ENCODE assay signal across 18 cellular contexts in genomic region chr12:86186449-86186848, GRCh38.
DNase-seq lines count a peak whose midpoint lies in the region; TF ChIP-seq lines count a peak whose summit lies in the region.
"Had no signal": no experiment of that assay in that cellular context is flagged by ENCODE, and none has a peak within 500 bp of the region (broad histone marks: within the 10 kb centered on the region; RNA-seq: fewer than 3 reads in every experiment).

No MANE protein-coding gene starts in this region.

- POLR2A ChIA-PET in CD8-positive, alpha-beta memory T cell (lab: Charles Lee), result no interaction called here

- no peak overlapping the region for H3K4me3 Mint-ChIP-seq in CD8-positive, alpha-beta memory T cell
- H3K4me3 Mint-ChIP-seq: activated naive CD8-positive, alpha-beta T cell treated with anti-CD3 and anti-CD28 coated beads, Interleukin-2, amount 50 U/mL, for 24 hours; CD8-positive, alpha-beta T cell; naive thymus-derived CD8-positive, alpha-beta T cell had no signal

- no peak for DNase-seq in GM10266 (ENCODE audit: extremely low spot score)
- DNase-seq in mammary epithelial cell, result peak; percentile 2
- no peak for DNase-seq in COLO668 (lab: John Stamatoyannopoulos, UW; ENCODE audit: unreplicated experiment)
- DNase-seq in CD8-positive, alpha-beta memory T cell, result no peak
- DNase-seq in retina, result no peak
- DNase-seq: activated naive CD8-positive, alpha-beta T cell treated with anti-CD3 and anti-CD28 coated beads, Interleukin-2, amount 50 U/mL, for 24 hours; activated T-cell treated with anti-CD3 and anti-CD28 coated beads for 4 hours; CD8-positive, alpha-beta T cell; erythroblast; KG1; left ventricle myocardium inferior; naive thymus-derived CD8-positive, alpha-beta T cell; NCI-H187 treated with DMSO at 0.1 percent for 48 hours; right cardiac atrium; stimulated activated CD4-positive, alpha-beta T cell treated with anti-CD3 and anti-CD28 coated beads, Interleukin-4, amount 100 ng/mL, for 1 hour; transverse colon had no signal

- peak; percentile 6 for TF ChIP-seq CTCF in GM10266 (IDR thresholded peaks at IDR 0.05; ENCODE audit: control insufficient read depth, insufficient read depth, low read depth, missing control alignments)
- peak; percentile 54 for TF ChIP-seq CTCF in Loucy (conservative IDR thresholded peaks at IDR 0.05; ENCODE audit: low read length)
- TF ChIP-seq CTCF in mammary epithelial cell (conservative IDR thresholded peaks at IDR 0.05 in 1 of 2, IDR thresholded peaks at IDR 0.05 in 1 of 2; ENCODE audit: extremely low read depth in 1 of 2, insufficient read depth in 1 of 2, low read depth in 1 of 2, low read length in 2 of 2), result peak; percentile 43 to 64

- H3K27me3 ChIP-seq in Loucy (ENCODE audit: insufficient read depth, low read length, poor library complexity, severe bottlenecking) (no peaks in the 10 kb centered on the region), mammary epithelial cell (ENCODE audit: insufficient read depth, low read length) (no peaks in the 10 kb centered on the region), neuron (ENCODE audit: insufficient read depth, low read length) (no peaks in the 10 kb centered on the region)
- H3K27me3 ChIP-seq in CD8-positive, alpha-beta memory T cell (ENCODE audit: insufficient read depth, low read length, poor library complexity, severe bottlenecking), result no peaks in the 10 kb centered on the region
- H3K27me3 ChIP-seq: transverse colon had no signal

- H3K4me3 ChIP-seq in Loucy (ENCODE audit: low read length, poor library complexity, severe bottlenecking) (no peak overlapping the region), mammary epithelial cell (replicated peaks in 1 of 3; ENCODE audit: insufficient read depth in 1 of 3, low read depth in 2 of 3, low read length in 3 of 3) (no peak overlapping the region), neuron (ENCODE audit: low read length) (no peak overlapping the region)
- no peak overlapping the region for H3K4me3 ChIP-seq in CD8-positive, alpha-beta memory T cell (ENCODE audit: low read length)
- H3K4me3 ChIP-seq: left ventricle myocardium inferior, transverse colon had no signal

- H3K27ac Mint-ChIP-seq in CD8-positive, alpha-beta memory T cell, result no peak overlapping the region
- H3K27ac Mint-ChIP-seq: activated naive CD8-positive, alpha-beta T cell treated with anti-CD3 and anti-CD28 coated beads, Interleukin-2, amount 50 U/mL, for 24 hours; CD8-positive, alpha-beta T cell; naive thymus-derived CD8-positive, alpha-beta T cell had no signal

- 58% methylated on average over 2 of the region's 2 CpGs for WGBS in mammary epithelial cell (ENCODE audit: low coverage, missing lambda C conversion rate)

- no TSS peak for BruUV-seq in mammary epithelial cell (replicated peaks; lab: Mats Ljungman, UMichigan)

- H2AFZ ChIP-seq in Loucy (ENCODE audit: low read length), result no peak overlapping the region; the same call in 1 of the 2 replicates
- no peak overlapping the region for H2AFZ ChIP-seq in mammary epithelial cell (ENCODE audit: low read depth, low read length)
- peak overlapping the region; percentile 3 for H2AFZ ChIP-seq in neuron (ENCODE audit: low read depth, low read length)

- H3K9me3 ChIP-seq in Loucy (ENCODE audit: insufficient read depth, low read depth, low read length), result no peaks in the 10 kb centered on the region
- H3K9me3 ChIP-seq in mammary epithelial cell (replicated peaks; ENCODE audit: insufficient read depth, low read length), result no peaks in the 10 kb centered on the region
- no peaks in the 10 kb centered on the region for H3K9me3 ChIP-seq in neuron (ENCODE audit: low read length)
- H3K9me3 ChIP-seq in CD8-positive, alpha-beta memory T cell (ENCODE audit: low read length), result no peaks in the 10 kb centered on the region
- H3K9me3 ChIP-seq: left ventricle myocardium inferior, transverse colon had no signal

- intact Hi-C loops in mammary epithelial cell (cut with micrococcal nuclease), result loop anchor here (5.0 kb wide), 1 partner anchor 229 kb away; no protein-coding TSS in a partner anchor

- dilution Hi-C loops in mammary epithelial cell (cut with HindIII; ENCODE audit: low sequenced_read_pairs), result no loop called here

- H3F3A ChIP-seq in Loucy (ENCODE audit: low read depth), result no peaks in the 10 kb centered on the region

- H3K36me3 Mint-ChIP-seq in CD8-positive, alpha-beta memory T cell, result no peaks in the 10 kb centered on the region
- H3K36me3 Mint-ChIP-seq: CD8-positive, alpha-beta T cell; naive thymus-derived CD8-positive, alpha-beta T cell had no signal

- CTCF ChIA-PET in mammary epithelial cell (lab: Charles Lee; ENCODE audit: low non-redundant PET), result interaction anchor here (0.6 kb wide), 1 partner anchor 71 kb away, joined by 3 read pairs; no protein-coding TSS in a partner anchor
- CTCF ChIA-PET in CD8-positive, alpha-beta memory T cell (lab: Charles Lee), result no interaction called here

- no peaks in the 10 kb centered on the region for H3K79me2 ChIP-seq in Loucy (ENCODE audit: insufficient read depth, low read length)
- no peaks in the 10 kb centered on the region for H3K79me2 ChIP-seq in mammary epithelial cell (ENCODE audit: insufficient read depth, low read length)

- peaks cover 0 to 10% (median 3%) of the 10 kb centered on the region in 5 donors for H3K9me3 Mint-ChIP-seq in CD8-positive, alpha-beta memory T cell

- in situ Hi-C loops in mammary epithelial cell (cut with MboI; ENCODE audit: low sequenced_read_pairs in 2 of 2), result no loop called here

- H4K20me1 ChIP-seq in Loucy (ENCODE audit: insufficient read depth, low read length, poor library complexity, severe bottlenecking), result no peaks in the 10 kb centered on the region
- no peaks in the 10 kb centered on the region for H4K20me1 ChIP-seq in mammary epithelial cell (ENCODE audit: insufficient read depth, low read length)

- no peaks in the 10 kb centered on the region for H3K9me2 ChIP-seq in Loucy (replicated peaks; ENCODE audit: low read depth, low read length)

- no peaks in the 10 kb centered on the region for H3K36me3 ChIP-seq in Loucy (ENCODE audit: insufficient read depth, low read length)
- H3K36me3 ChIP-seq in mammary epithelial cell (ENCODE audit: insufficient read depth, low read length), result no peaks in the 10 kb centered on the region
- no peaks in the 10 kb centered on the region for H3K36me3 ChIP-seq in neuron (ENCODE audit: insufficient read depth, low read length)
- no peaks in the 10 kb centered on the region for H3K36me3 ChIP-seq in CD8-positive, alpha-beta memory T cell (ENCODE audit: insufficient read depth, low read length)
- H3K36me3 ChIP-seq: left ventricle myocardium inferior, transverse colon had no signal

- H3K27me3 Mint-ChIP-seq in CD8-positive, alpha-beta memory T cell, result no peaks in the 10 kb centered on the region
- H3K27me3 Mint-ChIP-seq: activated naive CD8-positive, alpha-beta T cell treated with anti-CD3 and anti-CD28 coated beads, Interleukin-2, amount 50 U/mL, for 24 hours; naive thymus-derived CD8-positive, alpha-beta T cell had no signal

- no peak overlapping the region for H3K27ac ChIP-seq in mammary epithelial cell (ENCODE audit: insufficient read depth, low read depth, low read length)
- no peak overlapping the region for H3K27ac ChIP-seq in CD8-positive, alpha-beta memory T cell (ENCODE audit: low read depth, low read length)
- H3K27ac ChIP-seq: left ventricle myocardium inferior, transverse colon had no signal

- H3K4me2 ChIP-seq in Loucy (ENCODE audit: low read depth, low read length, poor library complexity, severe bottlenecking) (no peak overlapping the region), mammary epithelial cell (ENCODE audit: insufficient read depth, low read depth, low read length) (no peak overlapping the region)

- H3K4me1 ChIP-seq in Loucy (ENCODE audit: insufficient read depth, low read length, poor library complexity, severe bottlenecking), result no peaks in the 10 kb centered on the region
- H3K4me1 ChIP-seq in mammary epithelial cell (ENCODE audit: insufficient read depth, low read length), result no peaks in the 10 kb centered on the region
- no peaks in the 10 kb centered on the region for H3K4me1 ChIP-seq in neuron (ENCODE audit: insufficient read depth, low read length)
- H3K4me1 ChIP-seq in CD8-positive, alpha-beta memory T cell (ENCODE audit: insufficient read depth, low read length), result no peaks in the 10 kb centered on the region
- H3K4me1 ChIP-seq: left ventricle myocardium inferior, transverse colon had no signal

- H3K4me1 Mint-ChIP-seq in CD8-positive, alpha-beta memory T cell, result no peaks in the 10 kb centered on the region
- H3K4me1 Mint-ChIP-seq: activated naive CD8-positive, alpha-beta T cell treated with anti-CD3 and anti-CD28 coated beads, Interleukin-2, amount 50 U/mL, for 24 hours; naive thymus-derived CD8-positive, alpha-beta T cell had no signal

- H3K9ac ChIP-seq in Loucy (ENCODE audit: low read depth, low read length, poor library complexity, severe bottlenecking) (no peak overlapping the region), mammary epithelial cell (ENCODE audit: insufficient read depth, low read length) (no peak overlapping the region)
